ENCODE assay signal across 1 cellular context in the genomic region with DNA sequence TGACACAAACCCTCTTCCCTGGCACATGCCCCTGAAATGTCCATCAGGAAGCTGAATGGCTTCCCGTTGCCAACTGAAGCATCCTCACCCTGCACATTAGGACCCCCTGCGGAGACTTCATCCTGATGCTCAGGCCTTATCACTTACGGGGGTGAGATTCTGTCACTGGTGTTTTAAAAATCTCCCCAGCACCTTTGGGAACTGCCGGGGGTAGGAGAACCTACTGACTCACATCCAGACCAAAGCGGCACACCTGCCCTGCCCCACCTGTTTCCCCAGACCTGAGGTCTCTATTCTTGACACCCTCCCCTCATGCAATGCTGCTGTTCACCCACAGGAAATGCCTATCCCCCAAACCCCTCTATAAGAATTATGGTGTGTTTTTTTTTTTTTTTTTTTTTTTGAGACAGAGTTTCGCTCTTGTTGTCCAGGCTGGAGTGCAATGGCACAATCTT.
TF ChIP-seq lines count a peak whose summit lies in the region.

No MANE protein-coding gene starts in this region.

TF ChIP-seq in SK-N-SH, 30 proteins besides CTCF, POLR2A, EP300 and RAD21:
- TF ChIP-seq FOSL2 (IDR thresholded peaks at IDR 0.05; ENCODE audit: borderline replicate concordance, low read depth) (no peak), TAF1 (IDR thresholded peaks at IDR 0.05; ENCODE audit: borderline replicate concordance, low read depth, low read length) (no peak), TEAD4 (IDR thresholded peaks at IDR 0.05; ENCODE audit: borderline replicate concordance, insufficient read depth) (no peak), EZH2phosphoT487 (IDR thresholded peaks at IDR 0.05; ENCODE audit: borderline replicate concordance, low read depth) (no peak), ELF1 (IDR thresholded peaks at IDR 0.05) (no peak), RXRA (IDR thresholded peaks at IDR 0.05; ENCODE audit: borderline replicate concordance, low read depth) (no peak)
TF ChIP-seq in SK-N-SH: peak in this region for 0.
